In genomic region chr10:89431977-89432376, GRCh38 we compare ENCODE assay signal across 13 cellular contexts. TPM values are rescaled to one million over a fixed set of nuclear protein-coding genes. Genes with fewer than 3 reads are reported as not detected.
DNase-seq lines count a peak whose midpoint lies in the region; ATAC-seq and TF ChIP-seq lines count a peak whose summit lies in the region.
"Had no signal": no experiment of that assay in that cellular context is flagged by ENCODE, and none has a peak within 500 bp of the region (broad histone marks: within the 10 kb centered on the region; RNA-seq: fewer than 3 reads in every experiment).

No MANE protein-coding gene starts in this region.

- TF ChIP-seq CTCF in fibroblast of pulmonary artery (IDR thresholded peaks at IDR 0.05; ENCODE audit: low read length, missing control alignments) (no peak), nephron (IDR thresholded peaks at IDR 0.05; ENCODE audit: unreplicated experiment in 3 of 3) (no peak), osteoblast (IDR thresholded peaks at IDR 0.05; ENCODE audit: extremely low read depth, low read depth, low read length) (no peak)

- no peaks in the 10 kb centered on the region for H3K79me2 ChIP-seq in osteoblast (ENCODE audit: insufficient read depth, low read length)

- ATAC-seq in GM18909 (IDR thresholded peaks at IDR 0.05; ENCODE audit: poor library complexity, unreplicated experiment), result no peak

- H3K4me3 Mint-ChIP-seq in nephron, result no peak overlapping the region
- H3K4me3 Mint-ChIP-seq: neural crest cell had no signal

- no peaks in the 10 kb centered on the region for H3K27me3 ChIP-seq in osteoblast (ENCODE audit: insufficient read depth, low read length)
- H3K27me3 ChIP-seq: stomach had no signal

- H3K9me3 Mint-ChIP-seq in nephron, result no peaks in the 10 kb centered on the region
- H3K9me3 Mint-ChIP-seq: neural crest cell had no signal

- H3K27me3 Mint-ChIP-seq in nephron (ENCODE audit: low read depth), result no peaks in the 10 kb centered on the region

- no peak overlapping the region for H3K4me2 ChIP-seq in osteoblast (ENCODE audit: insufficient read depth, low read length)

- peak; percentile 71 for DNase-seq in ELR (ENCODE audit: low read depth)
- peak; percentile 17 for DNase-seq in NCI-H69 (lab: John Stamatoyannopoulos, UW)
- DNase-seq in fibroblast of pulmonary artery (ENCODE audit: low read depth), result peak; percentile 79
- no peak for DNase-seq in GM19238 (ENCODE audit: insufficient read length, low spot score)
- no peak for DNase-seq in osteoblast (ENCODE audit: insufficient read length, low spot score, missing footprints)
- DNase-seq in OCI-M1 (lab: John Stamatoyannopoulos, UW), result no peak
- DNase-seq: activated CD4-positive, alpha-beta T cell treated with anti-CD3 and anti-CD28 coated beads, Interleukin-2, amount 50 U/mL, for 1 hour; activated naive CD4-positive, alpha-beta T cell; stimulated activated CD4-positive, alpha-beta T cell treated with anti-CD3 and anti-CD28 coated beads, Interleukin-2, amount 100 ng/mL, for 48 hours; stomach had no signal

- no peaks in the 10 kb centered on the region for H3K36me3 Mint-ChIP-seq in nephron (ENCODE audit: low read depth)

- H3K9me3 ChIP-seq in osteoblast (ENCODE audit: low read depth, low read length), result no peaks in the 10 kb centered on the region
- H3K9me3 ChIP-seq: stomach had no signal

- H3K27ac Mint-ChIP-seq in nephron, result peak overlapping the region; percentile 90 to 93 (median 92)

- peaks cover 19% of the 10 kb centered on the region for H3K4me1 ChIP-seq in osteoblast (ENCODE audit: insufficient read depth, low read length)

- H2AFZ ChIP-seq in osteoblast (ENCODE audit: low read length), result no peak overlapping the region

- H4K20me1 ChIP-seq in osteoblast (ENCODE audit: insufficient read depth, low read length), result no peaks in the 10 kb centered on the region

- no peak overlapping the region for H3K27ac ChIP-seq in osteoblast (ENCODE audit: low read depth, low read length)
- H3K27ac ChIP-seq: stomach had no signal

- H3K36me3 ChIP-seq in osteoblast (ENCODE audit: insufficient read depth, low read length), result no peaks in the 10 kb centered on the region
- H3K36me3 ChIP-seq: stomach had no signal

- peaks cover 17% of the 10 kb centered on the region for H3K4me1 Mint-ChIP-seq in nephron
- H3K4me1 Mint-ChIP-seq: neural crest cell had no signal

- H3K4me3 ChIP-seq in fibroblast of pulmonary artery (replicated peaks; ENCODE audit: low read depth, low read length) (no peak overlapping the region), osteoblast (ENCODE audit: insufficient read depth, low read length) (no peak overlapping the region)
- H3K4me3 ChIP-seq: stomach had no signal

RNA-seq across cellular contexts. Expression of gene IFIT5, which starts 17.6 kb away (rescaled TPM):
- total RNA-seq in osteoblast, result 30.4 and 39.1 TPM in 2 replicates

RNA-seq across cellular contexts. Expression of gene IFIT1, which starts 39.6 kb away (rescaled TPM):
- 19.7 and 34.4 TPM in 2 replicates for total RNA-seq in osteoblast

RNA-seq across cellular contexts. Expression of gene IFIT1B, which starts 54.1 kb away (rescaled TPM):
- total RNA-seq in osteoblast, result not detected in 2 replicates
- total RNA-seq: neural crest cell had no signal

Comparison
In these comparisons a context has a peak if more than half of its experiments do, and no peak if none do; other contexts are left out.
1. DNase-seq: peak in ELR (single experiment), NCI-H69 (single experiment) and fibroblast of pulmonary artery (single experiment); none in GM19238 (single experiment), osteoblast (single experiment) and OCI-M1 (single experiment).